ENCODE assay signal across 22 cellular contexts in genomic region chr4:18686338-18687039, GRCh38.
A peak's percentile ranks its signal among the peaks of the same experiment; 100 is the strongest.
DNase-seq lines count a peak whose midpoint lies in the region; ATAC-seq, FAIRE-seq and TF ChIP-seq lines count a peak whose summit lies in the region.
"Had no signal": no experiment of that assay in that cellular context is flagged by ENCODE, and none has a peak within 500 bp of the region (broad histone marks: within the 10 kb centered on the region; RNA-seq: fewer than 3 reads in every experiment).

No MANE protein-coding gene starts in this region.

- no peaks in the 10 kb centered on the region for H4K20me1 ChIP-seq in PC-3 (ENCODE audit: low read length)

- FAIRE-seq in frontal cortex (lab: Jason Lieb, UNC), result no peak
- FAIRE-seq: A549, GM12878, H54 had no signal

- no peaks in the 10 kb centered on the region for H3F3A ChIP-seq in PC-3 (ENCODE audit: low read length, unreplicated experiment)

- peak overlapping the region; percentile 32; the same call in 1 of the 2 replicates for H3K4me2 ChIP-seq in PC-3 (ENCODE audit: low read length)
- H3K4me2 ChIP-seq: A549, SK-N-SH had no signal

- no peaks in the 10 kb centered on the region for H3K79me2 ChIP-seq in PC-3 (ENCODE audit: low read length)

- peak overlapping the region; percentile 64 for H3K27ac ChIP-seq in PC-3 (ENCODE audit: low read length)
- H3K27ac ChIP-seq in brain microvascular endothelial cell, result no peak overlapping the region
- H3K27ac ChIP-seq: A549, RWPE1 had no signal

- no peaks in the 10 kb centered on the region for H3K27me3 ChIP-seq in PC-3 (ENCODE audit: low read length)
- no peaks in the 10 kb centered on the region for H3K27me3 ChIP-seq in brain microvascular endothelial cell (replicated peaks)
- H3K27me3 ChIP-seq: MG63 had no signal

- in situ Hi-C loops in brain microvascular endothelial cell (cut with HindIII; ENCODE audit: low pct_ligation_motif_present, low sequenced_read_pairs), result no loop called here

- H3K9me3 ChIP-seq in PC-3 (ENCODE audit: low read length), result no peaks in the 10 kb centered on the region
- H3K9me3 ChIP-seq: A549, MG63, SK-N-SH had no signal

- CTCF ChIA-PET in PC-3 (lab: Charles Lee), result no interaction called here

- no TSS peak for BruUV-seq in PC-3 (replicated peaks; lab: Mats Ljungman, UMichigan)

- TF ChIP-seq CTCF in PC-3 (conservative IDR thresholded peaks at IDR 0.05; ENCODE audit: low read depth, low read length) (no peak), brain microvascular endothelial cell (IDR thresholded peaks at IDR 0.05; ENCODE audit: low read depth, low read length, missing control alignments) (no peak)

- ATAC-seq in PC-3, result peak; percentile 64
- ATAC-seq in left lobe of liver, result peak; percentile 35
- ATAC-seq: A549, GM12878 had no signal

- no peak overlapping the region for H2AFZ ChIP-seq in PC-3 (ENCODE audit: low read length)

- H3K4me1 ChIP-seq in PC-3 (ENCODE audit: insufficient read depth, low read length), result peaks cover 21% of the 10 kb centered on the region
- H3K4me1 ChIP-seq: A549 had no signal

- no peaks in the 10 kb centered on the region; the same call in 1 of the 2 replicates for H3K36me3 ChIP-seq in PC-3 (ENCODE audit: low read depth, low read length)
- no peaks in the 10 kb centered on the region for H3K36me3 ChIP-seq in brain microvascular endothelial cell (replicated peaks)
- H3K36me3 ChIP-seq: MG63 had no signal

- H3K9me2 ChIP-seq in PC-3 (replicated peaks; ENCODE audit: low read length), result no peaks in the 10 kb centered on the region
- H3K9me2 ChIP-seq: SK-N-SH had no signal

- H3K9ac ChIP-seq in PC-3 (ENCODE audit: low read length), result no peak overlapping the region
- H3K9ac ChIP-seq: SK-N-SH had no signal

- intact Hi-C loops in PC-3 (cut with micrococcal nuclease), result loop anchor here (5.0 kb wide), 1 partner anchor 616 kb away; no protein-coding TSS in a partner anchor

- DNase-seq in EH (ENCODE audit: low read depth) (peak; percentile 7), PC-3 (peak; percentile 51), brain microvascular endothelial cell (peak; percentile 31), left lobe of liver (ENCODE audit: low spot score) (no peak), UCSD-AML1 (lab: John Stamatoyannopoulos, UW; ENCODE audit: unreplicated experiment) (no peak), midbrain (lab: John Stamatoyannopoulos, UW) (no peak), HuH-7.5 (ENCODE audit: low spot score) (no peak), frontal cortex (ENCODE audit: low spot score in 2 of 2) (no peak)
- DNase-seq: DMS79, Kasumi-1, MG63, NCI-H1048, NCI-H146, NCI-H2081 treated with DMSO at 0.1 percent for 48 hours, NCI-H446, NCI-H526, SIG-M5, SK-N-SH had no signal

- POLR2A ChIA-PET in PC-3 (lab: Charles Lee; ENCODE audit: unreplicated experiment), result no interaction called here

- H3K4me3 ChIP-seq in PC-3 (ENCODE audit: low read length) (no peak overlapping the region), brain microvascular endothelial cell (ENCODE audit: low read depth, low read length) (no peak overlapping the region)
- H3K4me3 ChIP-seq: A549, GM12878, MG63 had no signal

Comparison
In these comparisons a context has a peak if more than half of its experiments do, and no peak if none do; other contexts are left out.
1. DNase-seq: peak in EH (single experiment), PC-3 (single experiment) and brain microvascular endothelial cell (single experiment); none in left lobe of liver (single experiment), UCSD-AML1 (single experiment), midbrain (single experiment), HuH-7.5 (single experiment) and frontal cortex (0 of 2).